ENCODE assay signal across 20 cellular contexts in the genomic region with DNA sequence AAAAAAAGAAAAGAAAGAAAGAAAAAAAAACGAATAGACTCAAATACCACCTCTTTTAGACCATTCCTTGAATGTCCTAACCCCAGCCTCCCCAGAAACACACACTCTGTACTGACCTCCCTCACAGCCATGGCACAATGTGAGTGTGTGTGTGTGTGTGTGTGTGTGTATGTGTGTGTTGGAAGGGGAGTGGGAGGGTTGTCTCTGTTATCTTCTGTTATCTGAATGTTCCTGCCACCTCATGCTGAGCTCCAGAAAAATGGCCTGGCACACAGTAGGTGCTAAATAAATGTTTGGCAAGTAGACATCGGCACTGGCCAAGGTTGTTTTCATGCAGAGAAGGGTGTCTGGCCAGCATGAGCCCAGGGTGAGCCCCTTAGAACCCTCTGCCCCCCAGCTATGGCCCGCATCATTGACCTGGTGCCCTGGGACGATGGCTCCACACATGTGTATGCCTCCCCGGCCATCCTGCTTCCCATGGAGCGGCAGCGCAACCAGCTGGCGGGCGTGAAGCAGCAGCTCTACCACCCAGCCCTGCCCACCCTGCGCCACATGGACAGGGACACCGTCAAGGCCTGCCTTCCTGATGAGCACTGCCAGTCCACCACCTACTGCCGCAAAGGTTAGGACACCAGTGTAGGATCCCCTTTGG. TPM values are rescaled to one million over a fixed set of nuclear protein-coding genes. Genes with fewer than 3 reads are reported as not detected.
DNase-seq lines count a peak whose midpoint lies in the region; ATAC-seq and TF ChIP-seq lines count a peak whose summit lies in the region.
"Had no signal": no experiment of that assay in that cellular context is flagged by ENCODE, and none has a peak within 500 bp of the region (broad histone marks: within the 10 kb centered on the region; RNA-seq: fewer than 3 reads in every experiment).

No MANE protein-coding gene starts in this region.

- H3K27ac ChIP-seq in WERI-Rb-1, result no peak overlapping the region
- H3K27ac ChIP-seq: C4-2B, ovary had no signal

- DNase-seq in D341Med (ENCODE audit: low spot score) (peak; percentile 49), HT1080 (ENCODE audit: low read depth) (peak; percentile 15), WERI-Rb-1 (peak; percentile 51), left lobe of liver (ENCODE audit: low spot score) (no peak), kidney tubule cell (ENCODE audit: low spot score) (no peak), SKM-1 treated with dmso at 0.1 percent for 144 hours (lab: John Stamatoyannopoulos, UW; ENCODE audit: unreplicated experiment) (no peak), hippocampal formation (lab: John Stamatoyannopoulos, UW) (no peak)
- DNase-seq: activated CD4-positive, alpha-beta T cell treated with anti-CD3 and anti-CD28 coated beads for 48 hours; activated naive CD8-positive, alpha-beta T cell treated with anti-CD3 and anti-CD28 coated beads for 36 hours; effector CD8-positive, alpha-beta T cell; HFFc6; mucosa of descending colon; NCI-H146; NCI-H446; ovary; small intestine had no signal

- no peaks in the 10 kb centered on the region for H3K27me3 ChIP-seq in WERI-Rb-1 (ENCODE audit: insufficient read depth, low read depth, severe bottlenecking)
- H3K27me3 ChIP-seq: ovary had no signal

- no peaks in the 10 kb centered on the region for H3K9me3 ChIP-seq in WERI-Rb-1 (ENCODE audit: severe bottlenecking)
- H3K9me3 ChIP-seq: mucosa of descending colon, ovary had no signal

- no peaks in the 10 kb centered on the region for H3K36me3 ChIP-seq in WERI-Rb-1
- H3K36me3 ChIP-seq: ovary had no signal

- no peak overlapping the region for H3K4me3 ChIP-seq in WERI-Rb-1 (ENCODE audit: low read depth, low read length)
- H3K4me3 ChIP-seq: mucosa of descending colon, ovary had no signal

- ATAC-seq in left lobe of liver (peak; percentile 33), HG03571 (IDR thresholded peaks at IDR 0.05; ENCODE audit: unreplicated experiment) (no peak)
- ATAC-seq: mucosa of descending colon had no signal

- TF ChIP-seq CTCF in WERI-Rb-1 (IDR thresholded peaks at IDR 0.05; ENCODE audit: low read depth, low read length), result peak; percentile 75

RNA-seq across cellular contexts. Expression of a gene that starts 6.6 kb away (rescaled TPM):
- total RNA-seq in HT1080 (2014; rRNA removed; shearing (Covaris generic)), result 0.32 and 0.50 TPM in 2 replicates
- polyA plus RNA-seq in HT1080 (2015; cell fraction: cytosol; rRNA removed), result 0.02 TPM in 1 of 2 replicates, not detected in the other
- 0.10 and 0.17 TPM in 2 replicates for polyA plus RNA-seq in HT1080 (2015; cell fraction: nucleus; rRNA removed)
- total RNA-seq in left lobe of liver, result not detected
- total RNA-seq: activated naive CD8-positive, alpha-beta T cell treated with anti-CD3 and anti-CD28 coated beads for 36 hours; fibroblast of villous mesenchyme; LHCN-M2 had no signal
- polyA plus RNA-seq: ovary had no signal

RNA-seq across cellular contexts. Expression of a gene that starts 22.9 kb away (rescaled TPM):
- 2.0 and 2.8 TPM in 2 replicates for total RNA-seq in HT1080 (2014; rRNA removed; shearing (Covaris generic))
- polyA plus RNA-seq in HT1080 (2015; cell fraction: cytosol; rRNA removed), result 10.4 and 10.9 TPM in 2 replicates
- 9.1 and 14.4 TPM in 2 replicates for polyA plus RNA-seq in HT1080 (2015; cell fraction: nucleus; rRNA removed)
- total RNA-seq in left lobe of liver, result 3.6 TPM

RNA-seq across cellular contexts. Expression of a gene that starts 23.7 kb away (rescaled TPM):
- 16.8 and 25.7 TPM in 2 replicates for total RNA-seq in HT1080 (2014; rRNA removed; shearing (Covaris generic))
- 47.0 and 60.9 TPM in 2 replicates for polyA plus RNA-seq in HT1080 (2015; cell fraction: cytosol; rRNA removed)
- 26.8 and 27.0 TPM in 2 replicates for polyA plus RNA-seq in HT1080 (2015; cell fraction: nucleus; rRNA removed)
- total RNA-seq in left lobe of liver, result 28.4 TPM

RNA-seq across cellular contexts. Expression of a gene that starts 48.0 kb away (rescaled TPM):
- 3.2 and 3.6 TPM in 2 replicates for total RNA-seq in HT1080 (2014; rRNA removed; shearing (Covaris generic))
- 2.3 and 2.7 TPM in 2 replicates for polyA plus RNA-seq in HT1080 (2015; cell fraction: cytosol; rRNA removed)
- polyA plus RNA-seq in HT1080 (2015; cell fraction: nucleus; rRNA removed), result 4.5 and 5.1 TPM in 2 replicates
- total RNA-seq in left lobe of liver, result 39.5 TPM

Comparison
In these comparisons a context has a peak if more than half of its experiments do, and no peak if none do; other contexts are left out.
1. DNase-seq: peak in D341Med (single experiment), HT1080 (single experiment) and WERI-Rb-1 (single experiment); none in left lobe of liver (single experiment), kidney tubule cell (single experiment), SKM-1 treated with dmso at 0.1 percent for 144 hours (single experiment) and hippocampal formation (0 of 2).